Comparison of ENCODE assay signal across 16 cellular contexts in genomic region chr19:19778666-19779065, GRCh38. TPM values are rescaled to one million over a fixed set of nuclear protein-coding genes. Genes with fewer than 3 reads are reported as not detected.
DNase-seq lines count a peak whose midpoint lies in the region; ATAC-seq and TF ChIP-seq lines count a peak whose summit lies in the region.
"Had no signal": no experiment of that assay in that cellular context is flagged by ENCODE, and none has a peak within 500 bp of the region (broad histone marks: within the 10 kb centered on the region; RNA-seq: fewer than 3 reads in every experiment).

No MANE protein-coding gene starts in this region.

- H3K79me2 ChIP-seq in Loucy (ENCODE audit: insufficient read depth, low read length) = peaks cover 22% of the 10 kb centered on the region

- CTCF ChIA-PET in activated CD4-positive, alpha-beta T cell treated with anti-CD3 and anti-CD28 coated beads for 36 hours (lab: Charles Lee) = interaction anchor here (0.7 to 1.6 kb wide), 2 partner anchors 12 to 119 kb away, joined by 3 to 5 read pairs; no protein-coding TSS in a partner anchor

- no peak for DNase-seq in activated CD4-positive, alpha-beta T cell treated with anti-CD3 and anti-CD28 coated beads for 36 hours
- DNase-seq in activated CD4-positive, alpha-beta T cell treated with anti-CD3 and anti-CD28 coated beads for 1 hour = no peak
- DNase-seq in amniotic epithelial cell (ENCODE audit: low read depth) (peak; percentile 66), nephron progenitor cell (no peak), SKM-1 treated with dmso at 0.1 percent for 144 hours (lab: John Stamatoyannopoulos, UW; ENCODE audit: unreplicated experiment) (no peak), left lobe of liver (ENCODE audit: low spot score) (no peak), NCI-H510A treated with DMSO at 0.1 percent for 48 hours (lab: John Stamatoyannopoulos, UW) (no peak)
- DNase-seq: amniotic stem cell; foreskin fibroblast; left ventricle myocardium superior; NCI-H2029 treated with DMSO at 0.1 percent for 48 hours; NCI-H69; stimulated activated naive CD4-positive, alpha-beta T cell treated with Interleukin-2 at 50 U/mL for 16 hours had no signal

- H3K4me2 ChIP-seq in Loucy (ENCODE audit: low read depth, low read length, poor library complexity, severe bottlenecking) = peak overlapping the region; percentile 97

- no peak overlapping the region for H3K9ac ChIP-seq in Loucy (ENCODE audit: low read depth, low read length, poor library complexity, severe bottlenecking)

- no peaks in the 10 kb centered on the region for H3K9me3 ChIP-seq in Loucy (ENCODE audit: insufficient read depth, low read depth, low read length)

- H3K4me3 Mint-ChIP-seq in activated CD4-positive, alpha-beta T cell treated with anti-CD3 and anti-CD28 coated beads for 36 hours = peak overlapping the region; percentile 98
- H3K4me3 Mint-ChIP-seq in nephron progenitor cell = peak overlapping the region; percentile 74
- H3K4me3 Mint-ChIP-seq: CD14-positive monocyte had no signal

- H3K4me1 Mint-ChIP-seq in activated CD4-positive, alpha-beta T cell treated with anti-CD3 and anti-CD28 coated beads for 36 hours = peaks cover 49% of the 10 kb centered on the region
- H3K4me1 Mint-ChIP-seq in nephron progenitor cell = peaks cover 31% of the 10 kb centered on the region

- intact Hi-C loops in activated CD4-positive, alpha-beta T cell treated with anti-CD3 and anti-CD28 coated beads for 36 hours (cut with DNase I, micrococcal nuclease) = loop anchor here (5.0 kb wide), 3 partner anchors 89 to 181 kb away; partner anchors contain the start of genes ATP13A1 (in 1 of the 2) and ZNF253 (in 1 of the 2)

- no peaks in the 10 kb centered on the region for H3K27me3 ChIP-seq in Loucy (ENCODE audit: insufficient read depth, low read length, poor library complexity, severe bottlenecking)

- H2AFZ ChIP-seq in Loucy (ENCODE audit: low read length) = no peak overlapping the region

- no peak for ATAC-seq in activated CD4-positive, alpha-beta T cell treated with anti-CD3 and anti-CD28 coated beads for 36 hours
- no peak for ATAC-seq in left lobe of liver
- ATAC-seq: left ventricle myocardium superior had no signal

- H3K27ac Mint-ChIP-seq in activated CD4-positive, alpha-beta T cell treated with anti-CD3 and anti-CD28 coated beads for 36 hours = peak overlapping the region; percentile 48
- no peak overlapping the region for H3K27ac Mint-ChIP-seq in nephron progenitor cell
- H3K27ac Mint-ChIP-seq: CD14-positive monocyte had no signal

- no peaks in the 10 kb centered on the region for H3F3A ChIP-seq in Loucy (ENCODE audit: low read depth)

- POLR2A ChIA-PET in activated CD4-positive, alpha-beta T cell treated with anti-CD3 and anti-CD28 coated beads for 36 hours (lab: Charles Lee) = interaction anchor here (0.7 to 1.6 kb wide), 2 partner anchors 39 to 122 kb away, joined by 3 to 6 read pairs; no protein-coding TSS in a partner anchor

- peak overlapping the region; percentile 93 for H3K4me3 ChIP-seq in Loucy (ENCODE audit: low read length, poor library complexity, severe bottlenecking)

- no peaks in the 10 kb centered on the region for H3K36me3 ChIP-seq in Loucy (ENCODE audit: insufficient read depth, low read length)

- H3K4me1 ChIP-seq in Loucy (ENCODE audit: insufficient read depth, low read length, poor library complexity, severe bottlenecking) = peaks cover 38% of the 10 kb centered on the region

- no peaks in the 10 kb centered on the region for H3K9me2 ChIP-seq in Loucy (replicated peaks; ENCODE audit: low read depth, low read length)

- TF ChIP-seq CTCF in Loucy (conservative IDR thresholded peaks at IDR 0.05; ENCODE audit: low read length) (no peak), nephron progenitor cell (IDR thresholded peaks at IDR 0.05) (no peak)

- peaks cover 54% of the 10 kb centered on the region for H3K36me3 Mint-ChIP-seq in activated CD4-positive, alpha-beta T cell treated with anti-CD3 and anti-CD28 coated beads for 36 hours (ENCODE audit: low read depth)
- H3K36me3 Mint-ChIP-seq in nephron progenitor cell (ENCODE audit: low read depth) = peaks cover 57% of the 10 kb centered on the region

- H3K27me3 Mint-ChIP-seq in activated CD4-positive, alpha-beta T cell treated with anti-CD3 and anti-CD28 coated beads for 36 hours = no peaks in the 10 kb centered on the region
- peaks cover 6% of the 10 kb centered on the region for H3K27me3 Mint-ChIP-seq in nephron progenitor cell (ENCODE audit: low read depth, poor library complexity)

- H4K20me1 ChIP-seq in Loucy (ENCODE audit: insufficient read depth, low read length, poor library complexity, severe bottlenecking) = no peaks in the 10 kb centered on the region

- H3K9me3 Mint-ChIP-seq in activated CD4-positive, alpha-beta T cell treated with anti-CD3 and anti-CD28 coated beads for 36 hours (ENCODE audit: low read depth) = peaks cover 15% of the 10 kb centered on the region
- peaks cover 65% of the 10 kb centered on the region for H3K9me3 Mint-ChIP-seq in nephron progenitor cell

RNA-seq across cellular contexts. Expression of gene ZNF506, which starts 42.9 kb away (rescaled TPM):
- 10 to 100 TPM; 33.3 to 41.3 TPM for total RNA-seq in activated CD4-positive, alpha-beta T cell treated with anti-CD3 and anti-CD28 coated beads for 36 hours
- total RNA-seq in left lobe of liver = 2.9 TPM
- total RNA-seq: A172 had no signal

RNA-seq across cellular contexts. Expression of gene ZNF14, which starts 45.8 kb away (rescaled TPM):
- 1 to 10 TPM; 9.2 TPM for total RNA-seq in activated CD4-positive, alpha-beta T cell treated with anti-CD3 and anti-CD28 coated beads for 36 hours
- total RNA-seq in left lobe of liver = 0.40 TPM
